Comparison of ENCODE assay signal across 21 cellular contexts in the genomic region with DNA sequence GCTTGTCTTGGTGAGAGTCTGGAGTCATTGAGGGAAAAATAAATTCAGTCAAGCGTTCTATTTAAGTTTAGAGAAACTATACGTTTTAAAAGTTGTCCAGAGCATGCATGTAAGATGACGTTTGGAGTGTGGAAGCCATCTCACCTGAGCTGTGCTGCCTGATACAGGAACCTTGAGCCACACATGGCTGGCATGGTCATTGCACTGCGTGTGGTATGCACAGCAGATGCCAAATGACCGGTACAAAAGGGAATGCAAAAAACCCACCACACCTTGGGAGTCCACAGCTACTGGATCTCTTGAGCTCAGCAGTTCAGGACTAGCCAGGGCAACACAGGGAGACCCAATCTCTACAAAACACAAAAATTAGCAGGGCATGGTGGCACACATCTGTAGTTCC. TPM values are rescaled to one million over a fixed set of nuclear protein-coding genes. Genes with fewer than 3 reads are reported as not detected.
DNase-seq lines count a peak whose midpoint lies in the region; ATAC-seq and TF ChIP-seq lines count a peak whose summit lies in the region.
"Had no signal": no experiment of that assay in that cellular context is flagged by ENCODE, and none has a peak within 500 bp of the region (broad histone marks: within the 10 kb centered on the region; RNA-seq: fewer than 3 reads in every experiment).

No MANE protein-coding gene starts in this region.

- no peaks in the 10 kb centered on the region for H3F3A ChIP-seq in Loucy (ENCODE audit: low read depth)

- intact Hi-C loops in cardiac septum (cut with DNase I) (loop anchor here (10.0 kb wide), 1 partner anchor 312 kb away; no protein-coding TSS in a partner anchor), Right ventricle myocardium inferior (cut with DNase I) (no loop called here)

- DNase-seq in activated CD8-positive, alpha-beta memory T cell treated with anti-CD3 and anti-CD28 coated beads, Interleukin-2, amount 10 ng/mL, durations not matched to agents 7 days and 5 days = peak; percentile 29
- no peak for DNase-seq in activated CD8-positive, alpha-beta memory T cell treated with anti-CD3 and anti-CD28 coated beads for 24 hours
- DNase-seq in stimulated activated effector memory CD8-positive, alpha-beta T cell treated with anti-CD3 and anti-CD28 coated beads, Interleukin-12 subunit alpha, Interleukin-12 subunit beta, amount 100 ng/mL, for 72 hours (ENCODE audit: low spot score in 2 of 2) = no peak
- DNase-seq in cardiac septum (ENCODE audit: low spot score) (no peak), endothelial cell (ENCODE audit: low spot score) (no peak), Right ventricle myocardium inferior (ENCODE audit: missing footprints) (no peak)
- DNase-seq: BE2C; CD4-positive, alpha-beta memory T cell; DMS153; GDM1; H9; IMR-90; Karpas-422; NCI-H1092 treated with DMSO at 0.1 percent for 48 hours; NCI-H146; NCI-H2029 treated with DMSO at 0.1 percent for 48 hours; SHP77 had no signal

- no peak overlapping the region for H3K4me3 ChIP-seq in Loucy (ENCODE audit: low read length, poor library complexity, severe bottlenecking)

- H3K79me2 ChIP-seq in Loucy (ENCODE audit: insufficient read depth, low read length) = peaks cover 43% of the 10 kb centered on the region

- peak overlapping the region; percentile 11 for H3K27ac Mint-ChIP-seq in activated CD8-positive, alpha-beta memory T cell treated with anti-CD3 and anti-CD28 coated beads, Interleukin-2, amount 10 ng/mL, durations not matched to agents 7 days and 5 days
- H3K27ac Mint-ChIP-seq in activated T-helper 17 cell treated with anti-CD3 and anti-CD28 coated beads, Interleukin-2, amount 50 U/mL, for 72 hours = peak overlapping the region; percentile 48
- peak overlapping the region; percentile 74 for H3K27ac Mint-ChIP-seq in stimulated activated effector memory CD8-positive, alpha-beta T cell treated with anti-CD3 and anti-CD28 coated beads, Interleukin-12 subunit alpha, Interleukin-12 subunit beta, amount 100 ng/mL, for 72 hours
- no peak overlapping the region for H3K27ac Mint-ChIP-seq in endothelial cell (ENCODE audit: unreplicated experiment)

- H3K27me3 ChIP-seq in Loucy (ENCODE audit: insufficient read depth, low read length, poor library complexity, severe bottlenecking) = no peaks in the 10 kb centered on the region
- H3K27me3 ChIP-seq: BE2C had no signal

- CTCF ChIA-PET in activated CD8-positive, alpha-beta memory T cell treated with anti-CD3 and anti-CD28 coated beads, Interleukin-2, amount 10 ng/mL, durations not matched to agents 7 days and 5 days (lab: Charles Lee) = no interaction called here

- peaks cover 17% of the 10 kb centered on the region for H3K4me1 ChIP-seq in Loucy (ENCODE audit: insufficient read depth, low read length, poor library complexity, severe bottlenecking)
- H3K4me1 ChIP-seq: BE2C had no signal

- no peak for ATAC-seq in activated CD8-positive, alpha-beta memory T cell treated with anti-CD3 and anti-CD28 coated beads, Interleukin-2, amount 10 ng/mL, durations not matched to agents 7 days and 5 days
- no peak for ATAC-seq in activated T-helper 17 cell treated with anti-CD3 and anti-CD28 coated beads, Interleukin-2, amount 50 U/mL, for 72 hours (replicated peaks)
- ATAC-seq in stimulated activated effector memory CD8-positive, alpha-beta T cell treated with anti-CD3 and anti-CD28 coated beads, Interleukin-12 subunit alpha, Interleukin-12 subunit beta, amount 100 ng/mL, for 72 hours = no peak
- no peak for ATAC-seq in Right ventricle myocardium inferior

- no peak overlapping the region for H2AFZ ChIP-seq in Loucy (ENCODE audit: low read length)

- H3K4me1 Mint-ChIP-seq in activated CD8-positive, alpha-beta memory T cell treated with anti-CD3 and anti-CD28 coated beads, Interleukin-2, amount 10 ng/mL, durations not matched to agents 7 days and 5 days = peaks cover 18% of the 10 kb centered on the region
- H3K4me1 Mint-ChIP-seq in activated T-helper 17 cell treated with anti-CD3 and anti-CD28 coated beads, Interleukin-2, amount 50 U/mL, for 72 hours = no peaks in the 10 kb centered on the region
- H3K4me1 Mint-ChIP-seq in stimulated activated effector memory CD8-positive, alpha-beta T cell treated with anti-CD3 and anti-CD28 coated beads, Interleukin-12 subunit alpha, Interleukin-12 subunit beta, amount 100 ng/mL, for 72 hours = peaks cover 19% of the 10 kb centered on the region
- H3K4me1 Mint-ChIP-seq in endothelial cell (ENCODE audit: unreplicated experiment) = no peaks in the 10 kb centered on the region

- H4K20me1 ChIP-seq in Loucy (ENCODE audit: insufficient read depth, low read length, poor library complexity, severe bottlenecking) = peaks cover 22% of the 10 kb centered on the region

- peak overlapping the region; percentile 21 for H3K4me2 ChIP-seq in Loucy (ENCODE audit: low read depth, low read length, poor library complexity, severe bottlenecking)

- H3K4me3 Mint-ChIP-seq in activated CD8-positive, alpha-beta memory T cell treated with anti-CD3 and anti-CD28 coated beads, Interleukin-2, amount 10 ng/mL, durations not matched to agents 7 days and 5 days = no peak overlapping the region
- H3K4me3 Mint-ChIP-seq in activated T-helper 17 cell treated with anti-CD3 and anti-CD28 coated beads, Interleukin-2, amount 50 U/mL, for 72 hours = no peak overlapping the region
- no peak overlapping the region for H3K4me3 Mint-ChIP-seq in stimulated activated effector memory CD8-positive, alpha-beta T cell treated with anti-CD3 and anti-CD28 coated beads, Interleukin-12 subunit alpha, Interleukin-12 subunit beta, amount 100 ng/mL, for 72 hours
- no peak overlapping the region for H3K4me3 Mint-ChIP-seq in endothelial cell (ENCODE audit: unreplicated experiment)
- H3K4me3 Mint-ChIP-seq: H9 had no signal

- no peaks in the 10 kb centered on the region for H3K36me3 ChIP-seq in Loucy (ENCODE audit: insufficient read depth, low read length)
- H3K36me3 ChIP-seq: BE2C had no signal

- peaks cover 4% of the 10 kb centered on the region for H3K36me3 Mint-ChIP-seq in activated CD8-positive, alpha-beta memory T cell treated with anti-CD3 and anti-CD28 coated beads, Interleukin-2, amount 10 ng/mL, durations not matched to agents 7 days and 5 days
- H3K36me3 Mint-ChIP-seq in activated T-helper 17 cell treated with anti-CD3 and anti-CD28 coated beads, Interleukin-2, amount 50 U/mL, for 72 hours (ENCODE audit: low read depth) = peaks cover 60% of the 10 kb centered on the region
- H3K36me3 Mint-ChIP-seq in stimulated activated effector memory CD8-positive, alpha-beta T cell treated with anti-CD3 and anti-CD28 coated beads, Interleukin-12 subunit alpha, Interleukin-12 subunit beta, amount 100 ng/mL, for 72 hours = peaks cover 39% of the 10 kb centered on the region
- no peaks in the 10 kb centered on the region for H3K36me3 Mint-ChIP-seq in endothelial cell (ENCODE audit: low read depth, unreplicated experiment)

- H3K9me2 ChIP-seq in Loucy (replicated peaks; ENCODE audit: low read depth, low read length) = no peaks in the 10 kb centered on the region

- no peaks in the 10 kb centered on the region for H3K27me3 Mint-ChIP-seq in activated CD8-positive, alpha-beta memory T cell treated with anti-CD3 and anti-CD28 coated beads, Interleukin-2, amount 10 ng/mL, durations not matched to agents 7 days and 5 days
- H3K27me3 Mint-ChIP-seq in activated T-helper 17 cell treated with anti-CD3 and anti-CD28 coated beads, Interleukin-2, amount 50 U/mL, for 72 hours = no peaks in the 10 kb centered on the region
- peaks cover 3% of the 10 kb centered on the region for H3K27me3 Mint-ChIP-seq in endothelial cell (ENCODE audit: unreplicated experiment)
- H3K27me3 Mint-ChIP-seq: CD4-positive, alpha-beta memory T cell had no signal

- TF ChIP-seq CTCF in Loucy (conservative IDR thresholded peaks at IDR 0.05; ENCODE audit: low read length) (no peak), endothelial cell (IDR thresholded peaks at IDR 0.05; ENCODE audit: unreplicated experiment) (no peak)

- no peaks in the 10 kb centered on the region for H3K9me3 ChIP-seq in Loucy (ENCODE audit: insufficient read depth, low read depth, low read length)
- H3K9me3 ChIP-seq: BE2C had no signal

- no peak overlapping the region for H3K9ac ChIP-seq in Loucy (ENCODE audit: low read depth, low read length, poor library complexity, severe bottlenecking)

- no peaks in the 10 kb centered on the region for H3K9me3 Mint-ChIP-seq in activated CD8-positive, alpha-beta memory T cell treated with anti-CD3 and anti-CD28 coated beads, Interleukin-2, amount 10 ng/mL, durations not matched to agents 7 days and 5 days (ENCODE audit: low read depth)
- no peaks in the 10 kb centered on the region for H3K9me3 Mint-ChIP-seq in activated T-helper 17 cell treated with anti-CD3 and anti-CD28 coated beads, Interleukin-2, amount 50 U/mL, for 72 hours
- no peaks in the 10 kb centered on the region for H3K9me3 Mint-ChIP-seq in stimulated activated effector memory CD8-positive, alpha-beta T cell treated with anti-CD3 and anti-CD28 coated beads, Interleukin-12 subunit alpha, Interleukin-12 subunit beta, amount 100 ng/mL, for 72 hours
- H3K9me3 Mint-ChIP-seq in endothelial cell (ENCODE audit: unreplicated experiment) = no peaks in the 10 kb centered on the region
- H3K9me3 Mint-ChIP-seq: CD4-positive, alpha-beta memory T cell; H9 had no signal

RNA-seq across cellular contexts. Expression of gene MZT2B, which starts 4.3 kb away (rescaled TPM):
- 100 to 1,000 TPM; 399 to 472 TPM for total RNA-seq in activated CD8-positive, alpha-beta memory T cell treated with anti-CD3 and anti-CD28 coated beads, Interleukin-2, amount 10 ng/mL, durations not matched to agents 7 days and 5 days
- total RNA-seq in activated T-helper 17 cell treated with anti-CD3 and anti-CD28 coated beads, Interleukin-2, amount 50 U/mL, for 72 hours = 100 to 1,000 TPM; 326 to 373 TPM
- 253 TPM for total RNA-seq in cardiac septum
- total RNA-seq in endothelial cell (ENCODE audit: unreplicated experiment) = 152 TPM
- total RNA-seq in Right ventricle myocardium inferior = 595 TPM

RNA-seq across cellular contexts. Expression of gene SMPD4, which starts 5.0 kb away (rescaled TPM):
- 10 to 100 TPM; 70.8 to 79.8 TPM for total RNA-seq in activated CD8-positive, alpha-beta memory T cell treated with anti-CD3 and anti-CD28 coated beads, Interleukin-2, amount 10 ng/mL, durations not matched to agents 7 days and 5 days
- total RNA-seq in activated T-helper 17 cell treated with anti-CD3 and anti-CD28 coated beads, Interleukin-2, amount 50 U/mL, for 72 hours = 100 to 1,000 TPM in 1 of 2 donors, 10 to 100 TPM in 1; 49.6 to 105 TPM
- total RNA-seq in cardiac septum (22.5 TPM), endothelial cell (ENCODE audit: unreplicated experiment) (65.6 TPM), Right ventricle myocardium inferior (25.6 TPM)

RNA-seq across cellular contexts. Expression of gene TUBA3E, which starts 11.8 kb away (rescaled TPM):
- total RNA-seq in activated CD8-positive, alpha-beta memory T cell treated with anti-CD3 and anti-CD28 coated beads, Interleukin-2, amount 10 ng/mL, durations not matched to agents 7 days and 5 days = not detected
- not detected for total RNA-seq in activated T-helper 17 cell treated with anti-CD3 and anti-CD28 coated beads, Interleukin-2, amount 50 U/mL, for 72 hours
- total RNA-seq in cardiac septum (1.2 TPM), endothelial cell (ENCODE audit: unreplicated experiment) (not detected), Right ventricle myocardium inferior (80.0 TPM)
- total RNA-seq: A172; CD4-positive, alpha-beta memory T cell; IMR-90; NCI-H460 had no signal

RNA-seq across cellular contexts. Expression of gene CCDC74B, which starts 41.5 kb away (rescaled TPM):
- total RNA-seq in activated CD8-positive, alpha-beta memory T cell treated with anti-CD3 and anti-CD28 coated beads, Interleukin-2, amount 10 ng/mL, durations not matched to agents 7 days and 5 days = under 1 TPM; 0.23 to 0.47 TPM
- 1 to 10 TPM; 1.3 to 4.4 TPM for total RNA-seq in activated T-helper 17 cell treated with anti-CD3 and anti-CD28 coated beads, Interleukin-2, amount 50 U/mL, for 72 hours
- 0.81 TPM for total RNA-seq in cardiac septum
- 20.4 TPM for total RNA-seq in endothelial cell (ENCODE audit: unreplicated experiment)
- total RNA-seq in Right ventricle myocardium inferior = 0.97 TPM

RNA-seq across cellular contexts. Expression of gene POTEF, which starts 57.4 kb away (rescaled TPM):
- total RNA-seq in activated CD8-positive, alpha-beta memory T cell treated with anti-CD3 and anti-CD28 coated beads, Interleukin-2, amount 10 ng/mL, durations not matched to agents 7 days and 5 days = not detected
- total RNA-seq in activated T-helper 17 cell treated with anti-CD3 and anti-CD28 coated beads, Interleukin-2, amount 50 U/mL, for 72 hours = not detected
- total RNA-seq in cardiac septum (not detected), endothelial cell (ENCODE audit: unreplicated experiment) (1.1 TPM), Right ventricle myocardium inferior (not detected)
- total RNA-seq: A172; CD4-positive, alpha-beta memory T cell; IMR-90; NCI-H460 had no signal

Comparison
In these comparisons a context has a peak if more than half of its experiments do, and no peak if none do; other contexts are left out.
1. RNA of gene TUBA3E, which starts 11.8 kb away (total RNA-seq): 80.0 TPM in Right ventricle myocardium inferior (single experiment); 1.2 TPM in cardiac septum (single experiment), not detected in activated CD8-positive, alpha-beta memory T cell treated with anti-CD3 and anti-CD28 coated beads, Interleukin-2, amount 10 ng/mL, durations not matched to agents 7 days and 5 days, not detected in activated T-helper 17 cell treated with anti-CD3 and anti-CD28 coated beads, Interleukin-2, amount 50 U/mL, for 72 hours and not detected in endothelial cell (single experiment); every median in the first group is over 10 times any median in the second.